Comparison of ENCODE assay signal across 21 cellular contexts in genomic region chr16:3868556-3868955, GRCh38. TPM values are rescaled to one million over a fixed set of nuclear protein-coding genes. Genes with fewer than 3 reads are reported as not detected.
DNase-seq lines count a peak whose midpoint lies in the region; ATAC-seq lines count a peak whose summit lies in the region.
"Had no signal": no experiment of that assay in that cellular context is flagged by ENCODE, and none has a peak within 500 bp of the region (broad histone marks: within the 10 kb centered on the region; RNA-seq: fewer than 3 reads in every experiment).

No MANE protein-coding gene starts in this region.

- ATAC-seq in activated naive CD4-positive, alpha-beta T cell treated with anti-CD3 and anti-CD28 coated beads, Interleukin-2, amount 50 U/mL, for 72 hours = peak in 1 of 2 donors; percentile 46
- peak; percentile 38 for ATAC-seq in activated CD8-positive, alpha-beta T cell treated with anti-CD3 and anti-CD28 coated beads, Interleukin-2, amount 10 ng/mL, durations not matched to agents 7 days and 5 days
- peak; percentile 67 to 70 for ATAC-seq in natural killer cell treated with Interleukin-12 subunit alpha and Interleukin-12 subunit beta and Interleukin-15 and Interleukin-18, amount 100 ng/mL, for 72 hours
- no peak for ATAC-seq in HG03139 (IDR thresholded peaks at IDR 0.05; ENCODE audit: unreplicated experiment)
- ATAC-seq: foreskin keratinocyte, left ventricle myocardium superior had no signal

- DNase-seq in activated naive CD4-positive, alpha-beta T cell treated with anti-CD3 and anti-CD28 coated beads, Interleukin-2, amount 50 U/mL, for 72 hours (ENCODE audit: low spot score in 2 of 2) = no peak
- no peak for DNase-seq in activated naive CD4-positive, alpha-beta T cell treated with anti-CD3 and anti-CD28 coated beads for 36 hours
- DNase-seq in activated CD8-positive, alpha-beta T cell treated with anti-CD3 and anti-CD28 coated beads, Interleukin-2, amount 10 ng/mL, durations not matched to agents 7 days and 5 days = no peak
- no peak for DNase-seq in natural killer cell treated with Interleukin-12 subunit alpha and Interleukin-12 subunit beta and Interleukin-15 and Interleukin-18, amount 100 ng/mL, for 72 hours (ENCODE audit: low spot score)
- DNase-seq in SK-N-DZ (ENCODE audit: low spot score) (no peak), germinal center (ENCODE audit: low spot score) (no peak), iPS-NIHi11 (ENCODE audit: low spot score) (no peak)
- DNase-seq: activated naive CD4-positive, alpha-beta T cell treated with anti-CD3 and anti-CD28 coated beads, Interleukin-2, amount 10 ng/mL, durations not matched to agents 7 days and 5 days; C1 segment of cervical spinal cord; erythroblast; foreskin keratinocyte; left ventricle myocardium superior; NCI-H1105 treated with DMSO at 0.1 percent for 48 hours; NCI-H524; stimulated activated CD4-positive, alpha-beta T cell treated with anti-CD3 and anti-CD28 coated beads, Interleukin-1b, Interleukin-23, amount 100 ng/mL, for 48 hours; stimulated activated naive CD4-positive, alpha-beta T cell; thyroid gland had no signal

- no peaks in the 10 kb centered on the region for H3K9me3 Mint-ChIP-seq in activated naive CD4-positive, alpha-beta T cell treated with anti-CD3 and anti-CD28 coated beads, Interleukin-2, amount 50 U/mL, for 72 hours
- no peaks in the 10 kb centered on the region for H3K9me3 Mint-ChIP-seq in activated naive CD4-positive, alpha-beta T cell treated with anti-CD3 and anti-CD28 coated beads for 36 hours
- no peaks in the 10 kb centered on the region for H3K9me3 Mint-ChIP-seq in activated CD8-positive, alpha-beta T cell treated with anti-CD3 and anti-CD28 coated beads, Interleukin-2, amount 10 ng/mL, durations not matched to agents 7 days and 5 days (ENCODE audit: insufficient read depth)
- H3K9me3 Mint-ChIP-seq in natural killer cell treated with Interleukin-12 subunit alpha and Interleukin-12 subunit beta and Interleukin-15 and Interleukin-18, amount 100 ng/mL, for 72 hours = no peaks in the 10 kb centered on the region
- H3K9me3 Mint-ChIP-seq: activated naive CD4-positive, alpha-beta T cell treated with anti-CD3 and anti-CD28 coated beads, Interleukin-2, amount 10 ng/mL, durations not matched to agents 7 days and 5 days; IgD-negative memory B cell; mesothelial cell of epicardium; T-helper 2 cell treated with Interferon-gamma antibody and Interleukin-4, amounts not matched to agents 5 μg/mL and 100 μg/mL, for 36 hours had no signal

- intact Hi-C loops in activated naive CD4-positive, alpha-beta T cell treated with anti-CD3 and anti-CD28 coated beads for 36 hours (cut with micrococcal nuclease) = no loop called here

- POLR2A ChIA-PET in activated CD8-positive, alpha-beta T cell treated with anti-CD3 and anti-CD28 coated beads, Interleukin-2, amount 10 ng/mL, durations not matched to agents 7 days and 5 days (lab: Charles Lee) = interaction anchor here (0.6 kb wide), 1 partner anchor 92 kb away, joined by 3 read pairs; no protein-coding TSS in a partner anchor

- CTCF ChIA-PET in activated naive CD4-positive, alpha-beta T cell treated with anti-CD3 and anti-CD28 coated beads for 36 hours (lab: Charles Lee) = no interaction called here
- CTCF ChIA-PET in activated CD8-positive, alpha-beta T cell treated with anti-CD3 and anti-CD28 coated beads, Interleukin-2, amount 10 ng/mL, durations not matched to agents 7 days and 5 days (lab: Charles Lee) = interaction anchor here (0.7 to 1.1 kb wide), 3 partner anchors 11 to 385 kb away, joined by 3 to 5 read pairs (median 4); no protein-coding TSS in a partner anchor

- peaks cover 84% of the 10 kb centered on the region for H3K4me1 Mint-ChIP-seq in activated naive CD4-positive, alpha-beta T cell treated with anti-CD3 and anti-CD28 coated beads for 36 hours (ENCODE audit: low read depth)
- peaks cover 46% of the 10 kb centered on the region for H3K4me1 Mint-ChIP-seq in activated CD8-positive, alpha-beta T cell treated with anti-CD3 and anti-CD28 coated beads, Interleukin-2, amount 10 ng/mL, durations not matched to agents 7 days and 5 days (ENCODE audit: low read depth)
- H3K4me1 Mint-ChIP-seq in natural killer cell treated with Interleukin-12 subunit alpha and Interleukin-12 subunit beta and Interleukin-15 and Interleukin-18, amount 100 ng/mL, for 72 hours (ENCODE audit: low read depth in 2 of 2) = peaks cover 58 to 67% of the 10 kb centered on the region in 2 donors

- no peaks in the 10 kb centered on the region for H3K36me3 Mint-ChIP-seq in activated naive CD4-positive, alpha-beta T cell treated with anti-CD3 and anti-CD28 coated beads, Interleukin-2, amount 50 U/mL, for 72 hours
- H3K36me3 Mint-ChIP-seq in activated naive CD4-positive, alpha-beta T cell treated with anti-CD3 and anti-CD28 coated beads for 36 hours (ENCODE audit: low read depth) = no peaks in the 10 kb centered on the region
- peaks cover 3% of the 10 kb centered on the region for H3K36me3 Mint-ChIP-seq in activated CD8-positive, alpha-beta T cell treated with anti-CD3 and anti-CD28 coated beads, Interleukin-2, amount 10 ng/mL, durations not matched to agents 7 days and 5 days (ENCODE audit: low read depth)
- H3K36me3 Mint-ChIP-seq in natural killer cell treated with Interleukin-12 subunit alpha and Interleukin-12 subunit beta and Interleukin-15 and Interleukin-18, amount 100 ng/mL, for 72 hours = no peaks in the 10 kb centered on the region
- H3K36me3 Mint-ChIP-seq: activated naive CD4-positive, alpha-beta T cell treated with anti-CD3 and anti-CD28 coated beads, Interleukin-2, amount 10 ng/mL, durations not matched to agents 7 days and 5 days; mesothelial cell of epicardium had no signal

- no peak overlapping the region for H3K4me3 Mint-ChIP-seq in activated naive CD4-positive, alpha-beta T cell treated with anti-CD3 and anti-CD28 coated beads for 36 hours
- H3K4me3 Mint-ChIP-seq in activated CD8-positive, alpha-beta T cell treated with anti-CD3 and anti-CD28 coated beads, Interleukin-2, amount 10 ng/mL, durations not matched to agents 7 days and 5 days = no peak overlapping the region
- peak overlapping the region; percentile 17 for H3K4me3 Mint-ChIP-seq in natural killer cell treated with Interleukin-12 subunit alpha and Interleukin-12 subunit beta and Interleukin-15 and Interleukin-18, amount 100 ng/mL, for 72 hours
- H3K4me3 Mint-ChIP-seq: activated naive CD4-positive, alpha-beta T cell treated with anti-CD3 and anti-CD28 coated beads, Interleukin-2, amount 10 ng/mL, durations not matched to agents 7 days and 5 days; mesothelial cell of epicardium; T-helper 2 cell treated with Interferon-gamma antibody and Interleukin-4, amounts not matched to agents 5 μg/mL and 100 μg/mL, for 36 hours had no signal

- H3K27ac Mint-ChIP-seq in activated naive CD4-positive, alpha-beta T cell treated with anti-CD3 and anti-CD28 coated beads, Interleukin-2, amount 50 U/mL, for 72 hours = peak overlapping the region; percentile 10 to 69
- no peak overlapping the region for H3K27ac Mint-ChIP-seq in activated naive CD4-positive, alpha-beta T cell treated with anti-CD3 and anti-CD28 coated beads for 36 hours
- H3K27ac Mint-ChIP-seq in activated CD8-positive, alpha-beta T cell treated with anti-CD3 and anti-CD28 coated beads, Interleukin-2, amount 10 ng/mL, durations not matched to agents 7 days and 5 days = no peak overlapping the region
- H3K27ac Mint-ChIP-seq in natural killer cell treated with Interleukin-12 subunit alpha and Interleukin-12 subunit beta and Interleukin-15 and Interleukin-18, amount 100 ng/mL, for 72 hours = peak overlapping the region; percentile 31 to 69
- H3K27ac Mint-ChIP-seq: activated naive CD4-positive, alpha-beta T cell treated with anti-CD3 and anti-CD28 coated beads, Interleukin-2, amount 10 ng/mL, durations not matched to agents 7 days and 5 days; T-helper 2 cell treated with Interferon-gamma antibody and Interleukin-4, amounts not matched to agents 5 μg/mL and 100 μg/mL, for 36 hours had no signal

- no peaks in the 10 kb centered on the region for H3K27me3 Mint-ChIP-seq in activated naive CD4-positive, alpha-beta T cell treated with anti-CD3 and anti-CD28 coated beads for 36 hours (ENCODE audit: low read depth)
- no peaks in the 10 kb centered on the region for H3K27me3 Mint-ChIP-seq in activated CD8-positive, alpha-beta T cell treated with anti-CD3 and anti-CD28 coated beads, Interleukin-2, amount 10 ng/mL, durations not matched to agents 7 days and 5 days (ENCODE audit: low read depth)
- no peaks in the 10 kb centered on the region for H3K27me3 Mint-ChIP-seq in natural killer cell treated with Interleukin-12 subunit alpha and Interleukin-12 subunit beta and Interleukin-15 and Interleukin-18, amount 100 ng/mL, for 72 hours
- H3K27me3 Mint-ChIP-seq: activated naive CD4-positive, alpha-beta T cell treated with anti-CD3 and anti-CD28 coated beads, Interleukin-2, amount 10 ng/mL, durations not matched to agents 7 days and 5 days had no signal

RNA-seq across cellular contexts. Expression of gene CREBBP, which starts 12.0 kb away (rescaled TPM):
- 10 to 100 TPM; 39.9 to 50.0 TPM for total RNA-seq in activated naive CD4-positive, alpha-beta T cell treated with anti-CD3 and anti-CD28 coated beads, Interleukin-2, amount 50 U/mL, for 72 hours
- total RNA-seq in activated naive CD4-positive, alpha-beta T cell treated with anti-CD3 and anti-CD28 coated beads for 36 hours = 10 to 100 TPM; 29.9 to 33.0 TPM
- 10 to 100 TPM; 51.8 to 55.8 TPM for total RNA-seq in activated CD8-positive, alpha-beta T cell treated with anti-CD3 and anti-CD28 coated beads, Interleukin-2, amount 10 ng/mL, durations not matched to agents 7 days and 5 days
- total RNA-seq in natural killer cell treated with Interleukin-12 subunit alpha and Interleukin-12 subunit beta and Interleukin-15 and Interleukin-18, amount 100 ng/mL, for 72 hours = 10 to 100 TPM; 76.2 to 90.3 TPM
- polyA plus RNA-seq in SK-N-DZ (2014; cell fraction: cytosol; rRNA removed) = 5.2 and 8.9 TPM in 2 replicates
- polyA plus RNA-seq in SK-N-DZ (2014; cell fraction: nucleus; rRNA removed) = 2.8 and 6.5 TPM in 2 replicates

Comparison
In these comparisons a context has a peak if more than half of its experiments do, and no peak if none do; other contexts are left out.
1. H3K27ac Mint-ChIP-seq: peak in activated naive CD4-positive, alpha-beta T cell treated with anti-CD3 and anti-CD28 coated beads, Interleukin-2, amount 50 U/mL, for 72 hours (2 of 2) and natural killer cell treated with Interleukin-12 subunit alpha and Interleukin-12 subunit beta and Interleukin-15 and Interleukin-18, amount 100 ng/mL, for 72 hours (2 of 2); none in activated naive CD4-positive, alpha-beta T cell treated with anti-CD3 and anti-CD28 coated beads for 36 hours (single experiment) and activated CD8-positive, alpha-beta T cell treated with anti-CD3 and anti-CD28 coated beads, Interleukin-2, amount 10 ng/mL, durations not matched to agents 7 days and 5 days (single experiment).